ENCODE assay signal across 1 cellular context in the genomic region with DNA sequence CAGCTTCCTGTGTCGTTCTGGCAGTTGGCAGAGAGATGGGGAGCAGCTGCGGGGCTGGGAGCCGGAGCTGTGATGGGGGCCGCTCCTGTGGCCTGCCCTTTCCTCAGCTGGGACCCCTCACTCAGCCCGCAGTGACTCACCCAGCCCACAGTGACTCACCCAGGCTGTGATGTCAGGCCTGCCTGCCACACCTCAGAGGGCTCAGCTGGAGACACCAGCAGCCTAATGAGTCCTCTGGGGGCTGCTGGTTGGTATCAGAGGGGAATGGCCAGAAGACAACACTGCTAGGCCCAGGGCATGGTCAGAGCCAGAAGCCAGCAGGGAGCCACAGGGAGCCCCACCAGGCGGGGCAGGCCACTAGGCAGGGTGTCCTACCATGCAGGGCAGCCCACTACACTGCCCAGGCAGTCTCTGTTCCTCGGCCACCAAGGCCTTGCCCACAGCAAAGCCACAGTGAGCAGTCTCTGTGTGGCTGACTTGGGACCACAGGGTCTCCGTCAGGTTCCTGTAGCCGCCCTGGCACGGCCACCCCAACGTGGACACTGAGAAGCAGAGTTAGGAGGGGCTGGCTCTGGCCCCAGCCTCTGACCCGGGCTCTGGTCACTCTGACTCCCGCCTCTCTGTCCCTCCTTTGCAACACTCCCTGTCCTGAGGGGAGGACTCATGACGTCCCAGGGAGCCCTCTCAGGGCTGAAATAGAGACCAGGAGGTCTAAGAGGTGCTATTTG.
TF ChIP-seq lines count a peak whose summit lies in the region.

No MANE protein-coding gene starts in this region.

TF ChIP-seq in GM12878, 131 proteins besides CTCF, POLR2A, EP300 and RAD21 (continued from another document):
- TF ChIP-seq PAX5 (IDR thresholded peaks at IDR 0.05; ENCODE audit: borderline replicate concordance, low read depth, low read length), result peak; percentile 51
- no peak for TF ChIP-seq HCFC1 (IDR thresholded peaks at IDR 0.05; ENCODE audit: low read length)
- TF ChIP-seq POLR2AphosphoS5 (IDR thresholded peaks at IDR 0.05; ENCODE audit: low read length), result no peak
- TF ChIP-seq, protein P1, sequence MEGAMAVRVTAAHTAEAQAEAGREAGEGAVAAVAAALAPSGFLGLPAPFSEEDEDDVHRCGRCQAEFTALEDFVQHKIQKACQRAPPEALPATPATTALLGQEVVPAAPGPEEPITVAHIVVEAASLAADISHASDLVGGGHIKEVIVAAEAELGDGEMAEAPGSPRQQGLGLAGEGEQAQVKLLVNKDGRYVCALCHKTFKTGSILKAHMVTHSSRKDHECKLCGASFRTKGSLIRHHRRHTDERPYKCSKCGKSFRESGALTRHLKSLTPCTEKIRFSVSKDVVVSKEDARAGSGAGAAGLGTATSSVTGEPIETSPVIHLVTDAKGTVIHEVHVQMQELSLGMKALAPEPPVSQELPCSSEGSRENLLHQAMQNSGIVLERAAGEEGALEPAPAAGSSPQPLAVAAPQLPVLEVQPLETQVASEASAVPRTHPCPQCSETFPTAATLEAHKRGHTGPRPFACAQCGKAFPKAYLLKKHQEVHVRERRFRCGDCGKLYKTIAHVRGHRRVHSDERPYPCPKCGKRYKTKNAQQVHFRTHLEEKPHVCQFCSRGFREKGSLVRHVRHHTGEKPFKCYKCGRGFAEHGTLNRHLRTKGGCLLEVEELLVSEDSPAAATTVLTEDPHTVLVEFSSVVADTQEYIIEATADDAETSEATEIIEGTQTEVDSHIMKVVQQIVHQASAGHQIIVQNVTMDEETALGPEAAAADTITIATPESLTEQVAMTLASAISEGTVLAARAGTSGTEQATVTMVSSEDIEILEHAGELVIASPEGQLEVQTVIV (IDR thresholded peaks at IDR 0.05; ENCODE audit: borderline replicate concordance, partially characterized antibody), result no peak
- peak; percentile 88 for TF ChIP-seq ATF7 (IDR thresholded peaks at IDR 0.05; ENCODE audit: low read depth)
- TF ChIP-seq ETV6 (conservative IDR thresholded peaks at IDR 0.05 in 1 of 2, IDR thresholded peaks at IDR 0.05 in 1 of 2; ENCODE audit: borderline replicate concordance in 1 of 2, low read depth in 1 of 2), result no peak; a peak in 1 of 4 replicates
- TF ChIP-seq, protein P2, sequence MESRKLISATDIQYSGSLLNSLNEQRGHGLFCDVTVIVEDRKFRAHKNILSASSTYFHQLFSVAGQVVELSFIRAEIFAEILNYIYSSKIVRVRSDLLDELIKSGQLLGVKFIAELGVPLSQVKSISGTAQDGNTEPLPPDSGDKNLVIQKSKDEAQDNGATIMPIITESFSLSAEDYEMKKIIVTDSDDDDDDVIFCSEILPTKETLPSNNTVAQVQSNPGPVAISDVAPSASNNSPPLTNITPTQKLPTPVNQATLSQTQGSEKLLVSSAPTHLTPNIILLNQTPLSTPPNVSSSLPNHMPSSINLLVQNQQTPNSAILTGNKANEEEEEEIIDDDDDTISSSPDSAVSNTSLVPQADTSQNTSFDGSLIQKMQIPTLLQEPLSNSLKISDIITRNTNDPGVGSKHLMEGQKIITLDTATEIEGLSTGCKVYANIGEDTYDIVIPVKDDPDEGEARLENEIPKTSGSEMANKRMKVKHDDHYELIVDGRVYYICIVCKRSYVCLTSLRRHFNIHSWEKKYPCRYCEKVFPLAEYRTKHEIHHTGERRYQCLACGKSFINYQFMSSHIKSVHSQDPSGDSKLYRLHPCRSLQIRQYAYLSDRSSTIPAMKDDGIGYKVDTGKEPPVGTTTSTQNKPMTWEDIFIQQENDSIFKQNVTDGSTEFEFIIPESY (IDR thresholded peaks at IDR 0.05), result no peak
- TF ChIP-seq NFXL1 (IDR thresholded peaks at IDR 0.05; ENCODE audit: borderline replicate concordance), result no peak
- TF ChIP-seq, protein P3, sequence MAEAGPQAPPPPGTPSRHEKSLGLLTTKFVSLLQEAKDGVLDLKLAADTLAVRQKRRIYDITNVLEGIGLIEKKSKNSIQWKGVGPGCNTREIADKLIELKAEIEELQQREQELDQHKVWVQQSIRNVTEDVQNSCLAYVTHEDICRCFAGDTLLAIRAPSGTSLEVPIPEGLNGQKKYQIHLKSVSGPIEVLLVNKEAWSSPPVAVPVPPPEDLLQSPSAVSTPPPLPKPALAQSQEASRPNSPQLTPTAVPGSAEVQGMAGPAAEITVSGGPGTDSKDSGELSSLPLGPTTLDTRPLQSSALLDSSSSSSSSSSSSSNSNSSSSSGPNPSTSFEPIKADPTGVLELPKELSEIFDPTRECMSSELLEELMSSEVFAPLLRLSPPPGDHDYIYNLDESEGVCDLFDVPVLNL (IDR thresholded peaks at IDR 0.05; ENCODE audit: low read depth, low read length), result no peak
- TF ChIP-seq FOXM1 (IDR thresholded peaks at IDR 0.05; ENCODE audit: low read depth, low read length), result no peak
- no peak for TF ChIP-seq ASH2L (IDR thresholded peaks at IDR 0.05; ENCODE audit: borderline replicate concordance, low read depth)
- TF ChIP-seq, protein P4, sequence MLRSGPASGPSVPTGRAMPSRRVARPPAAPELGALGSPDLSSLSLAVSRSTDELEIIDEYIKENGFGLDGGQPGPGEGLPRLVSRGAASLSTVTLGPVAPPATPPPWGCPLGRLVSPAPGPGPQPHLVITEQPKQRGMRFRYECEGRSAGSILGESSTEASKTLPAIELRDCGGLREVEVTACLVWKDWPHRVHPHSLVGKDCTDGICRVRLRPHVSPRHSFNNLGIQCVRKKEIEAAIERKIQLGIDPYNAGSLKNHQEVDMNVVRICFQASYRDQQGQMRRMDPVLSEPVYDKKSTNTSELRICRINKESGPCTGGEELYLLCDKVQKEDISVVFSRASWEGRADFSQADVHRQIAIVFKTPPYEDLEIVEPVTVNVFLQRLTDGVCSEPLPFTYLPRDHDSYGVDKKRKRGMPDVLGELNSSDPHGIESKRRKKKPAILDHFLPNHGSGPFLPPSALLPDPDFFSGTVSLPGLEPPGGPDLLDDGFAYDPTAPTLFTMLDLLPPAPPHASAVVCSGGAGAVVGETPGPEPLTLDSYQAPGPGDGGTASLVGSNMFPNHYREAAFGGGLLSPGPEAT (IDR thresholded peaks at IDR 0.05; ENCODE audit: low read depth), result no peak; the same call in 1 of the 2 replicates
- TF ChIP-seq, protein P5, sequence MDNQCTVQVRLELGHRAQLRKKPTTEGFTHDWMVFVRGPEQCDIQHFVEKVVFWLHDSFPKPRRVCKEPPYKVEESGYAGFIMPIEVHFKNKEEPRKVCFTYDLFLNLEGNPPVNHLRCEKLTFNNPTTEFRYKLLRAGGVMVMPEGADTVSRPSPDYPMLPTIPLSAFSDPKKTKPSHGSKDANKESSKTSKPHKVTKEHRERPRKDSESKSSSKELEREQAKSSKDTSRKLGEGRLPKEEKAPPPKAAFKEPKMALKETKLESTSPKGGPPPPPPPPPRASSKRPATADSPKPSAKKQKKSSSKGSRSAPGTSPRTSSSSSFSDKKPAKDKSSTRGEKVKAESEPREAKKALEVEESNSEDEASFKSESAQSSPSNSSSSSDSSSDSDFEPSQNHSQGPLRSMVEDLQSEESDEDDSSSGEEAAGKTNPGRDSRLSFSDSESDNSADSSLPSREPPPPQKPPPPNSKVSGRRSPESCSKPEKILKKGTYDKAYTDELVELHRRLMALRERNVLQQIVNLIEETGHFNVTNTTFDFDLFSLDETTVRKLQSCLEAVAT (IDR thresholded peaks at IDR 0.05), result peak; percentile 44; the same call in 1 of the 2 replicates
- peak; percentile 82 for TF ChIP-seq JUND (IDR thresholded peaks at IDR 0.05; ENCODE audit: low read depth, low read length)
- TF ChIP-seq, protein P6, sequence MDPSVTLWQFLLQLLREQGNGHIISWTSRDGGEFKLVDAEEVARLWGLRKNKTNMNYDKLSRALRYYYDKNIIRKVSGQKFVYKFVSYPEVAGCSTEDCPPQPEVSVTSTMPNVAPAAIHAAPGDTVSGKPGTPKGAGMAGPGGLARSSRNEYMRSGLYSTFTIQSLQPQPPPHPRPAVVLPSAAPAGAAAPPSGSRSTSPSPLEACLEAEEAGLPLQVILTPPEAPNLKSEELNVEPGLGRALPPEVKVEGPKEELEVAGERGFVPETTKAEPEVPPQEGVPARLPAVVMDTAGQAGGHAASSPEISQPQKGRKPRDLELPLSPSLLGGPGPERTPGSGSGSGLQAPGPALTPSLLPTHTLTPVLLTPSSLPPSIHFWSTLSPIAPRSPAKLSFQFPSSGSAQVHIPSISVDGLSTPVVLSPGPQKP (IDR thresholded peaks at IDR 0.05; ENCODE audit: low read depth, low read length), result no peak
- TF ChIP-seq, protein P7, sequence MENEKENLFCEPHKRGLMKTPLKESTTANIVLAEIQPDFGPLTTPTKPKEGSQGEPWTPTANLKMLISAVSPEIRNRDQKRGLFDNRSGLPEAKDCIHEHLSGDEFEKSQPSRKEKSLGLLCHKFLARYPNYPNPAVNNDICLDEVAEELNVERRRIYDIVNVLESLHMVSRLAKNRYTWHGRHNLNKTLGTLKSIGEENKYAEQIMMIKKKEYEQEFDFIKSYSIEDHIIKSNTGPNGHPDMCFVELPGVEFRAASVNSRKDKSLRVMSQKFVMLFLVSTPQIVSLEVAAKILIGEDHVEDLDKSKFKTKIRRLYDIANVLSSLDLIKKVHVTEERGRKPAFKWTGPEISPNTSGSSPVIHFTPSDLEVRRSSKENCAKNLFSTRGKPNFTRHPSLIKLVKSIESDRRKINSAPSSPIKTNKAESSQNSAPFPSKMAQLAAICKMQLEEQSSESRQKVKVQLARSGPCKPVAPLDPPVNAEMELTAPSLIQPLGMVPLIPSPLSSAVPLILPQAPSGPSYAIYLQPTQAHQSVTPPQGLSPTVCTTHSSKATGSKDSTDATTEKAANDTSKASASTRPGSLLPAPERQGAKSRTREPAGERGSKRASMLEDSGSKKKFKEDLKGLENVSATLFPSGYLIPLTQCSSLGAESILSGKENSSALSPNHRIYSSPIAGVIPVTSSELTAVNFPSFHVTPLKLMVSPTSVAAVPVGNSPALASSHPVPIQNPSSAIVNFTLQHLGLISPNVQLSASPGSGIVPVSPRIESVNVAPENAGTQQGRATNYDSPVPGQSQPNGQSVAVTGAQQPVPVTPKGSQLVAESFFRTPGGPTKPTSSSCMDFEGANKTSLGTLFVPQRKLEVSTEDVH (IDR thresholded peaks at IDR 0.05; ENCODE audit: low read depth, partially characterized antibody), result no peak
- no peak for TF ChIP-seq RCOR1 (conservative IDR thresholded peaks at IDR 0.05; ENCODE audit: low read depth, low read length)
- TF ChIP-seq IKZF2 (IDR thresholded peaks at IDR 0.05), result peak; percentile 51 to 70; a peak in 2 of 4 replicates
- no peak for TF ChIP-seq CHD4 (IDR thresholded peaks at IDR 0.05)
- no peak for TF ChIP-seq SIN3A (IDR thresholded peaks at IDR 0.05; ENCODE audit: low read depth, low read length)
- TF ChIP-seq, protein P8, sequence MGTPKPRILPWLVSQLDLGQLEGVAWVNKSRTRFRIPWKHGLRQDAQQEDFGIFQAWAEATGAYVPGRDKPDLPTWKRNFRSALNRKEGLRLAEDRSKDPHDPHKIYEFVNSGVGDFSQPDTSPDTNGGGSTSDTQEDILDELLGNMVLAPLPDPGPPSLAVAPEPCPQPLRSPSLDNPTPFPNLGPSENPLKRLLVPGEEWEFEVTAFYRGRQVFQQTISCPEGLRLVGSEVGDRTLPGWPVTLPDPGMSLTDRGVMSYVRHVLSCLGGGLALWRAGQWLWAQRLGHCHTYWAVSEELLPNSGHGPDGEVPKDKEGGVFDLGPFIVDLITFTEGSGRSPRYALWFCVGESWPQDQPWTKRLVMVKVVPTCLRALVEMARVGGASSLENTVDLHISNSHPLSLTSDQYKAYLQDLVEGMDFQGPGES (IDR thresholded peaks at IDR 0.05), result no peak
